9 cellular contexts compared by ENCODE assay signal in the genomic region with DNA sequence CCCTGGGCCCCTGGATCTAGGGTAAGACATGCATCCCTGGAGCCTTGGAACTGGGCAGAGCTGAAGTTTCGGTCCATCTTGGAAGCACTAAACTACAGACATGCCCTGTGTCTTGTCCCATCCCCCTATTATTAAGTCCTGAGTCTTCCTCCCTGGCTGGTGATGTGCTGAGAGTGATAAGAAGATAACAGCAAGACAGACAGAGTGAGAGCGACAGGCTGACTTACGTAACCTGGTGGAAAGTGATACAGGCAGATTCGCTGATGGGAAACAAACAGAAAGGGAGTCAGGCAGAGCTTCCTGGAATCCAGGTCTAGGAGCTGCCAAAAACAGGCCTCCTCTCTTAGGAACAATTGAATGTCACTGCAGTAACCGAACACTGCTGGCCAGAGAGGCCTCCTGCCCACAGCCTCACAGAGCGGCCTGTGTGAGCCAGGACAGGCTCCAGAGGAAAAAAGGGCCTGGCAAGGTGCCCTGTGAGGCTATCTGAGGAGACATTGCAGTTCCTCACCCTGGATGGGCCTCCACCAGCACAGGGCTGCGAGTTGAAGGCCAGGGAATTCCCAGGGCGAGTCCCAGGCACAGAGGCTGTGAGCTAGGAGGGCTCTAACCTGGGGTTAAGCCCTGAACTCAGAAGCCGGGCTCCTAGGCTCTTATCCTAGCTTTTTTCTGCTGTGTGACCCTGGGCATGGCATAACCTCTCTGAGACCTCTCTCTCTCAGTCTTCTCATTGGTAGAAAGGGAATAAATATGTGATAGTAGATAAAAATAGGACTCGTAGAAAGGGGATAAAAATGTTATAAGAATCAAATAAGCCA. TPM values are rescaled to one million over a fixed set of nuclear protein-coding genes. Genes with fewer than 3 reads are reported as not detected.
DNase-seq lines count a peak whose midpoint lies in the region; ATAC-seq and TF ChIP-seq lines count a peak whose summit lies in the region.
"Had no signal": no experiment of that assay in that cellular context is flagged by ENCODE, and none has a peak within 500 bp of the region (broad histone marks: within the 10 kb centered on the region; RNA-seq: fewer than 3 reads in every experiment).

No MANE protein-coding gene starts in this region.

- H3K4me2 ChIP-seq in neuronal stem cell (ENCODE audit: insufficient read depth, low read length, poor library complexity, severe bottlenecking), result no peak overlapping the region
- H3K4me2 ChIP-seq: BLaER1 had no signal

- H3K9me3 ChIP-seq in SJCRH30 (replicated peaks) (no peaks in the 10 kb centered on the region), neuronal stem cell (replicated peaks in 1 of 2; ENCODE audit: control insufficient read depth in 2 of 2, insufficient read depth in 1 of 2, low read depth in 1 of 2, low read length in 2 of 2) (no peaks in the 10 kb centered on the region)
- H3K9me3 ChIP-seq: BLaER1 had no signal

- no peak overlapping the region for H2AK5ac ChIP-seq in neuronal stem cell (ENCODE audit: low read depth, low read length)

- H3K14ac ChIP-seq in neuronal stem cell (ENCODE audit: low read length), result no peak overlapping the region

- H3K4ac ChIP-seq in neuronal stem cell (ENCODE audit: low read length), result no peak overlapping the region

- H2BK15ac ChIP-seq in neuronal stem cell (ENCODE audit: low read length), result no peak overlapping the region

- 100% methylated on average over 1 of the region's 10 CpGs; no CpG with 5 or more reads in 1 of the 2 donors for WGBS in neuronal stem cell (ENCODE audit: extremely low coverage in 2 of 2, insufficient read length in 2 of 2, insufficient replicate concordance in 1 of 2), 2 donors

- no peak overlapping the region for H2BK12ac ChIP-seq in neuronal stem cell (ENCODE audit: low read length)

- H2BK120ac ChIP-seq in neuronal stem cell (ENCODE audit: low read depth, low read length), result no peak overlapping the region

- no peak overlapping the region for H4K8ac ChIP-seq in neuronal stem cell (ENCODE audit: low read depth, low read length)

- no peak overlapping the region for H4K91ac ChIP-seq in neuronal stem cell (ENCODE audit: low read depth, low read length, poor library complexity)

- no peak overlapping the region for H3K9ac ChIP-seq in neuronal stem cell (ENCODE audit: low read depth, low read length, poor library complexity)
- H3K9ac ChIP-seq: BLaER1 had no signal

- CTCF ChIA-PET in RWPE1 (lab: Yijun Ruan, JAX), result interaction anchor here (0.6 to 1.5 kb wide), 6 partner anchors 10 to 211 kb away, joined by 3 to 4 read pairs (median 3); no protein-coding TSS in a partner anchor

- ATAC-seq in HG03175 (IDR thresholded peaks at IDR 0.05; ENCODE audit: unreplicated experiment) (no peak), HG02678 (IDR thresholded peaks at IDR 0.05; ENCODE audit: unreplicated experiment) (no peak)

- TF ChIP-seq CTCF in fibroblast of pulmonary artery (IDR thresholded peaks at IDR 0.05; ENCODE audit: low read length, missing control alignments) (no peak), RWPE1 (conservative IDR thresholded peaks at IDR 0.05; ENCODE audit: low read depth) (no peak)

- no peaks in the 10 kb centered on the region for H3K36me3 ChIP-seq in SJCRH30
- H3K36me3 ChIP-seq in neuronal stem cell (replicated peaks in 1 of 2; ENCODE audit: control insufficient read depth in 2 of 2, insufficient read depth in 2 of 2, low read length in 2 of 2), result no peaks in the 10 kb centered on the region
- H3K36me3 ChIP-seq: BLaER1 had no signal

- POLR2A ChIA-PET in RWPE1 (lab: Yijun Ruan, JAX; ENCODE audit: low non-redundant PET), result no interaction called here

- no peak overlapping the region for H3K23ac ChIP-seq in neuronal stem cell (ENCODE audit: low read depth, low read length, poor library complexity)

- no peaks in the 10 kb centered on the region for H3K4me1 ChIP-seq in SJCRH30
- peaks cover 9 to 10% of the 10 kb centered on the region in 2 donors for H3K4me1 ChIP-seq in neuronal stem cell (ENCODE audit: control insufficient read depth in 2 of 2, insufficient read depth in 1 of 2, low read depth in 1 of 2, low read length in 2 of 2)

- DNase-seq in AG08396 (ENCODE audit: low spot score) (peak; percentile 43), SJCRH30 (peak; percentile 74 to 85), fibroblast of pulmonary artery (ENCODE audit: low read depth) (peak; percentile 98), neuronal stem cell (ENCODE audit: low spot score) (no peak), RWPE1 (ENCODE audit: low spot score) (no peak), NCI-H1105 (lab: John Stamatoyannopoulos, UW) (no peak)

- H3K18ac ChIP-seq in neuronal stem cell (ENCODE audit: low read length), result no peak overlapping the region

- no peak overlapping the region for H2BK5ac ChIP-seq in neuronal stem cell (ENCODE audit: low read length)

- peaks cover 4% of the 10 kb centered on the region; the same call in 1 of the 2 replicates for H3K27me3 ChIP-seq in SJCRH30
- no peaks in the 10 kb centered on the region for H3K27me3 ChIP-seq in neuronal stem cell (ENCODE audit: control insufficient read depth in 3 of 3, insufficient read depth in 3 of 3, low read depth in 1 of 3, low read length in 3 of 3)
- H3K27me3 ChIP-seq: BLaER1 had no signal

- H3K27ac ChIP-seq in SJCRH30, result no peak overlapping the region
- no peak overlapping the region for H3K27ac ChIP-seq in neuronal stem cell (replicated peaks; ENCODE audit: low read length)
- no peak overlapping the region for H3K27ac ChIP-seq in RWPE1
- H3K27ac ChIP-seq: BLaER1 had no signal

- peak overlapping the region; percentile 93 for H2AFZ ChIP-seq in neuronal stem cell (ENCODE audit: low read length)

- H3K79me1 ChIP-seq in neuronal stem cell (ENCODE audit: low read depth, low read length), result no peaks in the 10 kb centered on the region

- H3K4me3 ChIP-seq in SJCRH30, result no peak overlapping the region
- no peak overlapping the region for H3K4me3 ChIP-seq in fibroblast of pulmonary artery (replicated peaks; ENCODE audit: low read depth, low read length)
- no peak overlapping the region for H3K4me3 ChIP-seq in neuronal stem cell (ENCODE audit: low read length in 2 of 2)
- H3K4me3 ChIP-seq: BLaER1 had no signal

RNA-seq across cellular contexts. Expression of gene B4GALT5, which starts 34.2 kb away (rescaled TPM):
- total RNA-seq in SJCRH30 (2014; rRNA removed; shearing (Covaris generic)), result 79.6 and 81.1 TPM in 2 replicates
- polyA plus RNA-seq in neuronal stem cell (2013, experiment 1 of 2), result 46.5 TPM
- 48.5 TPM for polyA plus RNA-seq in neuronal stem cell (2013, experiment 2 of 2)

Comparison
In these comparisons a context has a peak if more than half of its experiments do, and no peak if none do; other contexts are left out.
1. DNase-seq: peak in AG08396 (single experiment), SJCRH30 (2 of 2) and fibroblast of pulmonary artery (single experiment); none in neuronal stem cell (single experiment), RWPE1 (single experiment) and NCI-H1105 (single experiment).